In the genomic region with DNA sequence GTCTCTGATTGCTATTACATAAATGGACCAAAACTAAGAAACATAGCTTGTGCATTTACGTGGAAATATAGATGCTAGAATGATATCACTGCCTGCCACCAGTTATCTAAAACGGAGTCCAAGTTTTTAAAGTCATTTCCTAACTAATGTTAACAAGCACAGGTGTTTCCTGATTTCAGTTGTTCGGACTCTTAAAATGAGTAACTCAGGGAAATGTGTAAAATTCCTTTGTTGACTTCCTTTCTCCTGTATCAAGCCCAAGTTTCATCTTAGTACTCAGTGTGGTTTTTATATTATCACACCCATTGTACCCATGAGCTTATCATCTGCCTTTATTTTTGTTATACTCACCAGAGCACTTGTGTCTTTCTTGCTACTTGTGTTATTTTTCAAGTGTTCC, we compare ENCODE assay signal across 22 cellular contexts. TPM values are rescaled to one million over a fixed set of nuclear protein-coding genes. Genes with fewer than 3 reads are reported as not detected.
DNase-seq lines count a peak whose midpoint lies in the region; ATAC-seq, FAIRE-seq and TF ChIP-seq lines count a peak whose summit lies in the region.
"Had no signal": no experiment of that assay in that cellular context is flagged by ENCODE, and none has a peak within 500 bp of the region (broad histone marks: within the 10 kb centered on the region; RNA-seq: fewer than 3 reads in every experiment).

No MANE protein-coding gene starts in this region.

- H3K79me2 ChIP-seq in endothelial cell of umbilical vein (ENCODE audit: control insufficient read depth, insufficient read depth, low read length): no peaks in the 10 kb centered on the region
- no peaks in the 10 kb centered on the region for H3K79me2 ChIP-seq in H9 (ENCODE audit: insufficient read depth, low read length)

- no peak overlapping the region for H3K23ac ChIP-seq in H9 (ENCODE audit: insufficient read length, low read depth, low read length)

- dilution Hi-C loops in endothelial cell of umbilical vein (cut with MboI; ENCODE audit: extremely low pct_ligation_motif_present, low sequenced_read_pairs): no loop called here

- H4K8ac ChIP-seq in H9 (replicated peaks; ENCODE audit: insufficient read length, low read depth, low read length): no peak overlapping the region

- H3K9me3 ChIP-seq in endothelial cell of umbilical vein (replicated peaks; ENCODE audit: control insufficient read depth, insufficient read depth, low read length): no peaks in the 10 kb centered on the region
- H3K9me3 ChIP-seq in H9 (ENCODE audit: control insufficient read depth, low read depth, low read length): no peaks in the 10 kb centered on the region
- H3K9me3 ChIP-seq: SJSA1 had no signal

- intact Hi-C loops in endothelial cell of umbilical vein (cut with micrococcal nuclease): loop anchor here (1.0 kb wide), 4 partner anchors 13 to 48 kb away; partner anchors contain the start of gene PRKCH
- intact Hi-C loops in CD14-positive monocyte (cut with micrococcal nuclease): no loop called here

- H3K9me1 ChIP-seq in endothelial cell of umbilical vein (replicated peaks; ENCODE audit: control insufficient read depth, extremely low read depth, insufficient read depth, low read length): no peaks in the 10 kb centered on the region

- H3K79me1 ChIP-seq in H9 (ENCODE audit: insufficient read depth, low read depth, low read length, poor library complexity, severe bottlenecking): no peaks in the 10 kb centered on the region

- BruUV-seq in endothelial cell of umbilical vein (replicated peaks; lab: Mats Ljungman, UMichigan): no TSS peak

- no peak overlapping the region for H3K4ac ChIP-seq in H9 (ENCODE audit: low read depth, low read length)

- H3K27ac ChIP-seq in endothelial cell of umbilical vein (ENCODE audit: insufficient read depth, low read depth, low read length) (peak overlapping the region; percentile 89), H9 (ENCODE audit: insufficient read length, low read depth, low read length) (no peak overlapping the region)
- H3K27ac ChIP-seq: C4-2B, SJSA1 had no signal

- H3K18ac ChIP-seq in H9 (ENCODE audit: insufficient read length, low read depth, low read length): no peak overlapping the region

- H3K27ac Mint-ChIP-seq in CD14-positive monocyte (no peak overlapping the region), H9 (no peak overlapping the region)
- no peak overlapping the region for H3K27ac Mint-ChIP-seq in natural killer cell treated with Interleukin-12 subunit alpha and Interleukin-12 subunit beta and Interleukin-15 and Interleukin-18, amount 100 ng/mL, for 72 hours

- no peaks in the 10 kb centered on the region for H3K23me2 ChIP-seq in H9 (ENCODE audit: insufficient read length, low read depth, low read length, poor library complexity, severe bottlenecking)

- no peak overlapping the region for H3K14ac ChIP-seq in H9 (ENCODE audit: insufficient read depth, low read length)

- H4K91ac ChIP-seq in H9 (ENCODE audit: insufficient read length, low read depth, low read length): no peak overlapping the region

- no peak for ATAC-seq in natural killer cell treated with Interleukin-12 subunit alpha and Interleukin-12 subunit beta and Interleukin-15 and Interleukin-18, amount 100 ng/mL, for 72 hours
- ATAC-seq: HCT116, K562 had no signal

- TF ChIP-seq POLR2A in endothelial cell of umbilical vein (IDR thresholded peaks at IDR 0.05; ENCODE audit: low read depth, low read length): peak; percentile 84

- H3K36me3 ChIP-seq in endothelial cell of umbilical vein (ENCODE audit: control insufficient read depth in 2 of 2, extremely low read depth in 1 of 2, insufficient read depth in 2 of 2, low read length in 2 of 2): no peaks in the 10 kb centered on the region
- H3K36me3 ChIP-seq: SJSA1 had no signal

- no peak overlapping the region for H2BK120ac ChIP-seq in H9 (ENCODE audit: low read depth, low read length, poor library complexity, severe bottlenecking)

- H3T11ph ChIP-seq in H9 (ENCODE audit: low read length): no peak overlapping the region

- H3K4me1 ChIP-seq in endothelial cell of umbilical vein (ENCODE audit: control insufficient read depth, extremely low read depth, insufficient read depth, low read length): peaks cover 28% of the 10 kb centered on the region
- H3K4me1 ChIP-seq in H9 (ENCODE audit: insufficient read depth, low read length): no peaks in the 10 kb centered on the region
- H3K4me1 ChIP-seq: SJSA1 had no signal

- no peak overlapping the region for H3K56ac ChIP-seq in H9 (ENCODE audit: insufficient read length, low read depth, low read length)

- H3K9me3 Mint-ChIP-seq in CD14-positive monocyte: peaks cover 16 to 37% (median 32%) of the 10 kb centered on the region in 7 donors
- H3K9me3 Mint-ChIP-seq in natural killer cell treated with Interleukin-12 subunit alpha and Interleukin-12 subunit beta and Interleukin-15 and Interleukin-18, amount 100 ng/mL, for 72 hours: peaks cover 7% of the 10 kb centered on the region
- peaks cover 29 to 38% of the 10 kb centered on the region in 2 experiments for H3K9me3 Mint-ChIP-seq in H9

- H2AFZ ChIP-seq in endothelial cell of umbilical vein (ENCODE audit: low read depth, low read length) (no peak overlapping the region), H9 (ENCODE audit: low read length) (no peak overlapping the region)

- H3K4me3 ChIP-seq in endothelial cell of umbilical vein (replicated peaks in 1 of 3; ENCODE audit: insufficient read depth in 1 of 3, low read depth in 1 of 3, low read length in 3 of 3): no peak overlapping the region
- H3K4me3 ChIP-seq: K562, SJSA1 had no signal

- no peak overlapping the region for H2AK5ac ChIP-seq in H9 (ENCODE audit: insufficient read length, low read length)

- in situ Hi-C loops in KBM-7 (cut with MboI; ENCODE audit: low pct_unique_long_range_greater_than_20kb, low sequenced_read_pairs): no loop called here

- H3K36me3 Mint-ChIP-seq in CD14-positive monocyte (peaks cover 0 to 4% of the 10 kb centered on the region in 2 donors), H9 (ENCODE audit: insufficient read depth in 1 of 3, low read depth in 3 of 3) (peaks cover 12 to 33% (median 16%) of the 10 kb centered on the region in 3 experiments)
- H3K36me3 Mint-ChIP-seq in natural killer cell treated with Interleukin-12 subunit alpha and Interleukin-12 subunit beta and Interleukin-15 and Interleukin-18, amount 100 ng/mL, for 72 hours: peaks cover 36% of the 10 kb centered on the region

- H4K20me1 ChIP-seq in endothelial cell of umbilical vein (replicated peaks; ENCODE audit: control insufficient read depth, extremely low read depth, insufficient read depth, low read length): no peaks in the 10 kb centered on the region
- H4K20me1 ChIP-seq in H9 (ENCODE audit: control insufficient read depth, insufficient read depth, insufficient read length): no peaks in the 10 kb centered on the region

- no peak overlapping the region for H2BK20ac ChIP-seq in H9 (ENCODE audit: low read depth, low read length, poor library complexity, severe bottlenecking)

- POLR2A ChIA-PET in endothelial cell of umbilical vein (lab: Charles Lee): interaction anchor here (0.6 to 1.3 kb wide), 4 partner anchors 13 to 54 kb away, joined by 3 to 9 read pairs (median 5); partner anchors contain the start of gene PRKCH

- no peak overlapping the region for H3K4me3 Mint-ChIP-seq in CD14-positive monocyte
- H3K4me3 Mint-ChIP-seq in natural killer cell treated with Interleukin-12 subunit alpha and Interleukin-12 subunit beta and Interleukin-15 and Interleukin-18, amount 100 ng/mL, for 72 hours: no peak overlapping the region
- no peak overlapping the region for H3K4me3 Mint-ChIP-seq in H9

- FAIRE-seq in endothelial cell of umbilical vein (lab: Jason Lieb, UNC): peak; percentile 98
- FAIRE-seq: GM19239, K562 had no signal

- no CpG with 5 or more reads among the region's 3 CpGs for WGBS in H9 (ENCODE audit: extremely low coverage, insufficient read length, low lambda C conversion rate)

- H3K4me2 ChIP-seq in endothelial cell of umbilical vein (ENCODE audit: insufficient read depth, low read length) (peak overlapping the region; percentile 64), H9 (ENCODE audit: insufficient read depth, insufficient read length, low read length) (no peak overlapping the region)

- no peak overlapping the region for H2BK15ac ChIP-seq in H9 (ENCODE audit: low read depth, low read length)

- H4K5ac ChIP-seq in H9 (ENCODE audit: insufficient read length, low read depth, low read length): no peak overlapping the region

- no peak overlapping the region for H2BK5ac ChIP-seq in H9 (ENCODE audit: insufficient read length, low read length)

- TF ChIP-seq CTCF in endothelial cell of umbilical vein (IDR thresholded peaks at IDR 0.05; ENCODE audit: extremely low read depth in 1 of 2, insufficient read depth in 1 of 2, low read depth in 1 of 2, low read length in 2 of 2): no peak
- no peak for TF ChIP-seq CTCF in CD14-positive monocyte (IDR thresholded peaks at IDR 0.05)
- TF ChIP-seq CTCF in H9 (conservative IDR thresholded peaks at IDR 0.05): no peak

- H3K4me1 Mint-ChIP-seq in CD14-positive monocyte (peaks cover 3% of the 10 kb centered on the region), H9 (peaks cover 5 to 6% of the 10 kb centered on the region in 2 experiments; a peak in 2 of 4 replicates)
- H3K4me1 Mint-ChIP-seq in natural killer cell treated with Interleukin-12 subunit alpha and Interleukin-12 subunit beta and Interleukin-15 and Interleukin-18, amount 100 ng/mL, for 72 hours (ENCODE audit: low read depth in 2 of 2): peaks cover 16 to 29% of the 10 kb centered on the region in 2 donors

- DNase-seq in GDM1 (lab: John Stamatoyannopoulos, UW) (peak; percentile 43), KBM-7 (peak; percentile 71), endothelial cell of umbilical vein (ENCODE audit: low read depth, low spot score) (peak; percentile 96), pons (ENCODE audit: low spot score) (peak; percentile 12), CD14-positive monocyte (ENCODE audit: low spot score) (no peak), H9 (no peak)
- DNase-seq in natural killer cell treated with Interleukin-12 subunit alpha and Interleukin-12 subunit beta and Interleukin-15 and Interleukin-18, amount 100 ng/mL, for 72 hours (ENCODE audit: low spot score): no peak
- DNase-seq: COR-L47; NCI-H1092; NCI-H1694; NCI-H2107; NCI-H345; NCI-H69; NK-92 treated with Interleukin-12 subunit alpha and Interleukin-12 subunit beta, amount 100 ng/mL, for 24 hours; OCI-M1; RPMI8226 had no signal

- H2BK12ac ChIP-seq in H9 (ENCODE audit: insufficient read length, low read depth, low read length): no peak overlapping the region

- H3K9ac ChIP-seq in endothelial cell of umbilical vein (replicated peaks; ENCODE audit: extremely low read depth, insufficient read depth, low read length) (peak overlapping the region; percentile 19), H9 (ENCODE audit: extremely low read depth, insufficient read length, low read length) (no peak overlapping the region)

- H3K27me3 ChIP-seq in endothelial cell of umbilical vein (ENCODE audit: control insufficient read depth in 2 of 2, insufficient read depth in 2 of 2, low read length in 2 of 2): no peaks in the 10 kb centered on the region
- no peaks in the 10 kb centered on the region for H3K27me3 ChIP-seq in H9 (ENCODE audit: insufficient read depth, low read length)
- H3K27me3 ChIP-seq: SJSA1 had no signal

- CTCF ChIA-PET in endothelial cell of umbilical vein (lab: Charles Lee): interaction anchor here (0.7 to 1.9 kb wide), 17 partner anchors 9 to 168 kb away, joined by 3 to 18 read pairs (median 4); partner anchors contain the start of genes PRKCH and TMEM30B

- H3K27me3 Mint-ChIP-seq in CD14-positive monocyte (ENCODE audit: low read depth in 3 of 3): no peaks in the 10 kb centered on the region
- H3K27me3 Mint-ChIP-seq in natural killer cell treated with Interleukin-12 subunit alpha and Interleukin-12 subunit beta and Interleukin-15 and Interleukin-18, amount 100 ng/mL, for 72 hours: no peaks in the 10 kb centered on the region
- H3K27me3 Mint-ChIP-seq in H9 (ENCODE audit: low read depth): no peaks in the 10 kb centered on the region

RNA-seq across cellular contexts. Expression of gene PRKCH, which starts 13.2 kb away (rescaled TPM):
- 101 and 103 TPM in 2 replicates for total RNA-seq in endothelial cell of umbilical vein
- polyA plus RNA-seq in endothelial cell of umbilical vein: 97.7 and 100 TPM in 2 replicates
- 113 and 120 TPM in 2 replicates for polyA plus RNA-seq in endothelial cell of umbilical vein (2011; cell fraction: cytosol; rRNA removed)
- 105 and 108 TPM in 2 replicates for polyA plus RNA-seq in endothelial cell of umbilical vein (2011; cell fraction: nucleus; rRNA removed)
- polyA plus RNA-seq in endothelial cell of umbilical vein (2012): 54.4 and 93.2 TPM in 2 replicates
- polyA minus RNA-seq in endothelial cell of umbilical vein: 323 and 360 TPM in 2 replicates
- 1.2 TPM for polyA minus RNA-seq in endothelial cell of umbilical vein (2011; cell fraction: cytosol; rRNA and poly(A)+ RNA removed)
- 293 and 389 TPM in 2 replicates for polyA minus RNA-seq in endothelial cell of umbilical vein (2011; cell fraction: nucleus; rRNA and poly(A)+ RNA removed)
- 1 to 10 TPM; 3.6 to 5.4 TPM for polyA plus RNA-seq in CD14-positive monocyte
- 100 to 1,000 TPM; 182 to 216 TPM for total RNA-seq in natural killer cell treated with Interleukin-12 subunit alpha and Interleukin-12 subunit beta and Interleukin-15 and Interleukin-18, amount 100 ng/mL, for 72 hours
- 5.2 and 6.0 TPM in 2 replicates for total RNA-seq in H9 (2021)

RNA-seq across cellular contexts. Expression of gene TMEM30B, which starts 27.1 kb away (rescaled TPM):
- 0.25 and 0.35 TPM in 2 replicates for total RNA-seq in endothelial cell of umbilical vein
- polyA plus RNA-seq in endothelial cell of umbilical vein: 0.32 and 0.37 TPM in 2 replicates
- 0.10 and 0.28 TPM in 2 replicates for polyA plus RNA-seq in endothelial cell of umbilical vein (2011; cell fraction: cytosol; rRNA removed)
- polyA plus RNA-seq in endothelial cell of umbilical vein (2011; cell fraction: nucleus; rRNA removed): 0.08 and 0.10 TPM in 2 replicates
- polyA plus RNA-seq in endothelial cell of umbilical vein (2012): 0.11 and 0.42 TPM in 2 replicates
- 0.12 and 0.76 TPM in 2 replicates for polyA minus RNA-seq in endothelial cell of umbilical vein
- not detected for polyA minus RNA-seq in endothelial cell of umbilical vein (2011; cell fraction: cytosol; rRNA and poly(A)+ RNA removed)
- 0.19 TPM in 1 of 2 replicates, not detected in the other for polyA minus RNA-seq in endothelial cell of umbilical vein (2011; cell fraction: nucleus; rRNA and poly(A)+ RNA removed)
- polyA plus RNA-seq in CD14-positive monocyte: not detected
- 1 to 10 TPM in 1 of 2 donors, under 1 TPM in 1; 0.81 to 1.2 TPM for total RNA-seq in natural killer cell treated with Interleukin-12 subunit alpha and Interleukin-12 subunit beta and Interleukin-15 and Interleukin-18, amount 100 ng/mL, for 72 hours
- total RNA-seq in H9 (2021): 11.8 and 12.2 TPM in 2 replicates
- total RNA-seq: HT1080, SJSA1 had no signal
- polyA plus RNA-seq: K562 had no signal

Comparison
In these comparisons a context has a peak if more than half of its experiments do, and no peak if none do; other contexts are left out.
1. DNase-seq: peak in GDM1 (single experiment), KBM-7 (single experiment), endothelial cell of umbilical vein (single experiment) and pons (single experiment); none in CD14-positive monocyte (single experiment), natural killer cell treated with Interleukin-12 subunit alpha and Interleukin-12 subunit beta and Interleukin-15 and Interleukin-18, amount 100 ng/mL, for 72 hours (single experiment) and H9 (single experiment).
2. RNA of gene PRKCH, which starts 13.2 kb away (total RNA-seq): 182 to 216 TPM in natural killer cell treated with Interleukin-12 subunit alpha and Interleukin-12 subunit beta and Interleukin-15 and Interleukin-18, amount 100 ng/mL, for 72 hours and 101 to 103 TPM in endothelial cell of umbilical vein; 5.2 to 6.0 TPM in H9; every median in the first group is over 10 times any median in the second.